10 cellular contexts compared by ENCODE assay signal in genomic region chr2:88017780-88018038, GRCh38. TPM values are rescaled to one million over a fixed set of nuclear protein-coding genes. Genes with fewer than 3 reads are reported as not detected.
A peak's percentile ranks its signal among the peaks of the same experiment; 100 is the strongest.
DNase-seq lines count a peak whose midpoint lies in the region; ATAC-seq and TF ChIP-seq lines count a peak whose summit lies in the region.
"Not testable (repeated sequence)": the region's sequence is repeated elsewhere in the genome, so short reads cannot be mapped to it uniquely, and the experiment has no call there.
"Had no signal": no experiment of that assay in that cellular context is flagged by ENCODE, and none has a peak within 500 bp of the region (broad histone marks: within the 10 kb centered on the region; RNA-seq: fewer than 3 reads in every experiment).

No MANE protein-coding gene starts in this region.

- H3K27ac Mint-ChIP-seq in GM23338; activated CD4-positive, alpha-beta memory T cell treated with anti-CD3 and anti-CD28 coated beads, Interleukin-2, amount 10 ng/mL, durations not matched to agents 7 days and 5 days: not testable (repeated sequence)
- H3K27ac Mint-ChIP-seq in stimulated activated memory B cell treated with anti-CD40 and anti-IgM and Interleukin-4, amounts not matched to agents 10 μg/mL and 1 μg/mL and 100 μg/mL, for 72 hours: peak overlapping the region; percentile 99

- not testable (repeated sequence) for H3K4me1 ChIP-seq in GM23338 (ENCODE audit: insufficient read depth); ascending aorta; muscle layer of duodenum (ENCODE audit: control insufficient read depth in 1 of 2, insufficient read depth in 2 of 2, low read length in 2 of 2)
- peaks cover 13% of the 10 kb centered on the region for H3K4me1 ChIP-seq in OCI-LY3 (ENCODE audit: low read length)

- H3K9me3 Mint-ChIP-seq in GM23338: peaks cover 21% of the 10 kb centered on the region
- not testable (repeated sequence) for H3K9me3 Mint-ChIP-seq in activated CD4-positive, alpha-beta memory T cell treated with anti-CD3 and anti-CD28 coated beads, Interleukin-2, amount 10 ng/mL, durations not matched to agents 7 days and 5 days; stimulated activated memory B cell treated with anti-CD40 and anti-IgM and Interleukin-4, amounts not matched to agents 10 μg/mL and 1 μg/mL and 100 μg/mL, for 72 hours

- not testable (repeated sequence) for H3K9me3 ChIP-seq in OCI-LY3 (ENCODE audit: insufficient read depth, low read length); ascending aorta; muscle layer of duodenum (ENCODE audit: control insufficient read depth in 1 of 2, low read length in 2 of 2)

- not testable (repeated sequence) for H2AFZ ChIP-seq in GM23338
- peak overlapping the region; percentile 98; the same call in 1 of the 2 replicates for H2AFZ ChIP-seq in OCI-LY3 (ENCODE audit: low read depth, low read length)

- H3K27me3 Mint-ChIP-seq in GM23338 (ENCODE audit: insufficient read depth, low read depth, poor library complexity): peaks cover 14% of the 10 kb centered on the region
- not testable (repeated sequence) for H3K27me3 Mint-ChIP-seq in activated CD4-positive, alpha-beta memory T cell treated with anti-CD3 and anti-CD28 coated beads, Interleukin-2, amount 10 ng/mL, durations not matched to agents 7 days and 5 days; stimulated activated memory B cell treated with anti-CD40 and anti-IgM and Interleukin-4, amounts not matched to agents 10 μg/mL and 1 μg/mL and 100 μg/mL, for 72 hours

- peaks cover 19% of the 10 kb centered on the region for H3K36me3 Mint-ChIP-seq in GM23338 (ENCODE audit: low read depth)
- H3K36me3 Mint-ChIP-seq in activated CD4-positive, alpha-beta memory T cell treated with anti-CD3 and anti-CD28 coated beads, Interleukin-2, amount 10 ng/mL, durations not matched to agents 7 days and 5 days (ENCODE audit: low read depth); stimulated activated memory B cell treated with anti-CD40 and anti-IgM and Interleukin-4, amounts not matched to agents 10 μg/mL and 1 μg/mL and 100 μg/mL, for 72 hours: not testable (repeated sequence)

- H3K4me3 Mint-ChIP-seq in GM23338: peak overlapping the region; percentile 96
- peak overlapping the region; percentile 97 for H3K4me3 Mint-ChIP-seq in activated CD4-positive, alpha-beta memory T cell treated with anti-CD3 and anti-CD28 coated beads, Interleukin-2, amount 10 ng/mL, durations not matched to agents 7 days and 5 days
- peak overlapping the region; percentile 97 for H3K4me3 Mint-ChIP-seq in stimulated activated memory B cell treated with anti-CD40 and anti-IgM and Interleukin-4, amounts not matched to agents 10 μg/mL and 1 μg/mL and 100 μg/mL, for 72 hours

- peak overlapping the region; percentile 77 for H3K4me2 ChIP-seq in GM23338
- peak overlapping the region; percentile 94 for H3K4me2 ChIP-seq in OCI-LY3 (ENCODE audit: low read length)

- peak overlapping the region; percentile 69 for H3K4me3 ChIP-seq in GM23338
- peak overlapping the region; percentile 91 for H3K4me3 ChIP-seq in OCI-LY3 (ENCODE audit: low read length)
- peak overlapping the region in 1 of 2 donors; percentile 68 for H3K4me3 ChIP-seq in ascending aorta
- peak overlapping the region; percentile 80 for H3K4me3 ChIP-seq in epithelial cell of proximal tubule (ENCODE audit: low read depth, low read length)
- H3K4me3 ChIP-seq in muscle layer of duodenum (ENCODE audit: low read depth in 1 of 2, low read length in 2 of 2): not testable (repeated sequence)

- not testable (repeated sequence) for H3F3A ChIP-seq in GM23338 (replicated peaks; ENCODE audit: low read depth)

- ATAC-seq in GM23338; stimulated activated memory B cell treated with anti-CD40 and anti-IgM and Interleukin-4, amounts not matched to agents 10 μg/mL and 1 μg/mL and 100 μg/mL, for 72 hours: not testable (repeated sequence)

- intact Hi-C loops in ascending aorta (cut with DNase I): not testable (repeated sequence)

- H3K9me2 ChIP-seq in GM23338 (ENCODE audit: insufficient read depth): not testable (repeated sequence)

- not testable (repeated sequence) for TF ChIP-seq CTCF in GM23338 (conservative IDR thresholded peaks at IDR 0.05; ENCODE audit: low read depth in 2 of 2); OCI-LY3 (IDR thresholded peaks at IDR 0.05; ENCODE audit: low read depth, low read length); ascending aorta (IDR thresholded peaks at IDR 0.05); epithelial cell of proximal tubule (conservative IDR thresholded peaks at IDR 0.05; ENCODE audit: low read depth, low read length)

- H3K9ac ChIP-seq in OCI-LY3 (ENCODE audit: low read length): peak overlapping the region; percentile 85; the same call in 1 of the 2 replicates

- H3K27me3 ChIP-seq in GM23338 (ENCODE audit: insufficient read depth); OCI-LY3 (ENCODE audit: low read depth, low read length); ascending aorta; muscle layer of duodenum (ENCODE audit: low read depth, low read length): not testable (repeated sequence)

- not testable (repeated sequence) for H3K27ac ChIP-seq in GM23338 (ENCODE audit: low read depth); OCI-LY3 (ENCODE audit: low read length)
- H3K27ac ChIP-seq in ascending aorta: peak overlapping the region; percentile 2 to 6
- H3K27ac ChIP-seq in muscle layer of duodenum (ENCODE audit: low read length): peak overlapping the region; percentile 31

- not testable (repeated sequence) for DNase-seq in GM23338 (ENCODE audit: low spot score); activated CD4-positive, alpha-beta memory T cell treated with anti-CD3 and anti-CD28 coated beads, Interleukin-2, amount 10 ng/mL, durations not matched to agents 7 days and 5 days; ascending aorta (ENCODE audit: low spot score in 2 of 2); epithelial cell of proximal tubule (ENCODE audit: low read depth)

- CTCF ChIA-PET in activated CD4-positive, alpha-beta memory T cell treated with anti-CD3 and anti-CD28 coated beads, Interleukin-2, amount 10 ng/mL, durations not matched to agents 7 days and 5 days (lab: Charles Lee): interaction anchor here (1.3 kb wide), 1 partner anchor 44 kb away, joined by 3 read pairs; no protein-coding TSS in a partner anchor

- peaks cover 24% of the 10 kb centered on the region for H3K4me1 Mint-ChIP-seq in GM23338
- peaks cover 21% of the 10 kb centered on the region for H3K4me1 Mint-ChIP-seq in activated CD4-positive, alpha-beta memory T cell treated with anti-CD3 and anti-CD28 coated beads, Interleukin-2, amount 10 ng/mL, durations not matched to agents 7 days and 5 days
- peaks cover 23% of the 10 kb centered on the region for H3K4me1 Mint-ChIP-seq in stimulated activated memory B cell treated with anti-CD40 and anti-IgM and Interleukin-4, amounts not matched to agents 10 μg/mL and 1 μg/mL and 100 μg/mL, for 72 hours

- H4K20me1 ChIP-seq in GM23338 (replicated peaks; ENCODE audit: insufficient read depth); OCI-LY3 (ENCODE audit: insufficient read depth, low read length): not testable (repeated sequence)

- POLR2A ChIA-PET in activated CD4-positive, alpha-beta memory T cell treated with anti-CD3 and anti-CD28 coated beads, Interleukin-2, amount 10 ng/mL, durations not matched to agents 7 days and 5 days (lab: Charles Lee): interaction anchor here (1.2 to 4.2 kb wide), 4 partner anchors 16 to 42 kb away, joined by 5 to 73 read pairs (median 7); no protein-coding TSS in a partner anchor

- H3K79me2 ChIP-seq in GM23338 (replicated peaks; ENCODE audit: insufficient read depth); OCI-LY3 (ENCODE audit: low read length): not testable (repeated sequence)

- not testable (repeated sequence) for H3K36me3 ChIP-seq in GM23338 (ENCODE audit: insufficient read depth); OCI-LY3 (replicated peaks; ENCODE audit: low read depth, low read length); ascending aorta; muscle layer of duodenum (ENCODE audit: control insufficient read depth in 1 of 2, insufficient read depth in 2 of 2, low read length in 2 of 2)

RNA-seq across cellular contexts. Expression of gene RNU2-63P, which starts 1.4 kb away (rescaled TPM):
- total RNA-seq in GM23338 (2014; rRNA removed; shearing (Covaris generic)): not detected in 2 replicates
- polyA plus RNA-seq in GM23338 (2016; fragmentation: Nextera tagmentation; extraction: Ambion mirVana): 2.0 and 2.8 TPM in 2 replicates
- 10 to 100 TPM; 14.6 to 16.1 TPM for total RNA-seq in activated CD4-positive, alpha-beta memory T cell treated with anti-CD3 and anti-CD28 coated beads, Interleukin-2, amount 10 ng/mL, durations not matched to agents 7 days and 5 days
- not detected for total RNA-seq in ascending aorta
- total RNA-seq in epithelial cell of proximal tubule: not detected in 2 replicates
- total RNA-seq: vagina had no signal
- polyA plus RNA-seq: ovary had no signal

RNA-seq across cellular contexts. Expression of gene KRCC1, which starts 37.9 kb away (rescaled TPM):
- total RNA-seq in GM23338 (2014; rRNA removed; shearing (Covaris generic)): 10.3 and 10.5 TPM in 2 replicates
- 12.5 and 12.8 TPM in 2 replicates for polyA plus RNA-seq in GM23338 (2016; fragmentation: Nextera tagmentation; extraction: Ambion mirVana)
- 10 to 100 TPM; 18.8 to 19.1 TPM for total RNA-seq in activated CD4-positive, alpha-beta memory T cell treated with anti-CD3 and anti-CD28 coated beads, Interleukin-2, amount 10 ng/mL, durations not matched to agents 7 days and 5 days
- 3.1 TPM for total RNA-seq in ascending aorta
- total RNA-seq in epithelial cell of proximal tubule: 17.3 and 24.1 TPM in 2 replicates

RNA-seq across cellular contexts. Expression of gene SMYD1, which starts 49.9 kb away (rescaled TPM):
- 0.07 TPM in 1 of 2 replicates, not detected in the other for total RNA-seq in GM23338 (2014; rRNA removed; shearing (Covaris generic))
- 0.35 TPM in 1 of 2 replicates, not detected in the other for polyA plus RNA-seq in GM23338 (2016; fragmentation: Nextera tagmentation; extraction: Ambion mirVana)
- total RNA-seq in activated CD4-positive, alpha-beta memory T cell treated with anti-CD3 and anti-CD28 coated beads, Interleukin-2, amount 10 ng/mL, durations not matched to agents 7 days and 5 days: not detected
- total RNA-seq in ascending aorta: not detected
- total RNA-seq in epithelial cell of proximal tubule: not detected in 2 replicates
- total RNA-seq: mesenteric fat pad, vagina had no signal
- polyA plus RNA-seq: ovary had no signal

Comparison
In these comparisons a context has a peak if more than half of its experiments do, and no peak if none do; other contexts are left out.
1. RNA of gene RNU2-63P, which starts 1.4 kb away (total RNA-seq): 14.6 to 16.1 TPM in activated CD4-positive, alpha-beta memory T cell treated with anti-CD3 and anti-CD28 coated beads, Interleukin-2, amount 10 ng/mL, durations not matched to agents 7 days and 5 days; not detected in GM23338, not detected in ascending aorta (single experiment) and not detected in epithelial cell of proximal tubule; every median in the first group is over 10 times any median in the second.
2. Peak in every context shown above with its lines, with median percentiles within 50 percentile points of each other: H3K4me3 Mint-ChIP-seq.